Comparison of ENCODE assay signal across 8 cellular contexts in genomic region chr7:76356823-76357222, GRCh38. TPM values are rescaled to one million over a fixed set of nuclear protein-coding genes. Genes with fewer than 3 reads are reported as not detected.
A peak's percentile ranks its signal among the peaks of the same experiment; 100 is the strongest.
DNase-seq lines count a peak whose midpoint lies in the region; ATAC-seq, FAIRE-seq and TF ChIP-seq lines count a peak whose summit lies in the region.

No MANE protein-coding gene starts in this region.

- DNase-seq in Calu3 (peak; percentile 37), LHCN-M2 (ENCODE audit: low read depth) (peak; percentile 53), superior temporal gyrus (ENCODE audit: extremely low spot score) (peak; percentile 60)

- no peak for TF ChIP-seq CTCF in Calu3 (IDR thresholded peaks at IDR 0.05; ENCODE audit: unreplicated experiment)

- ATAC-seq in activated T-helper 17 cell treated with anti-CD3 and anti-CD28 coated beads, Interleukin-2, amount 50 U/mL, for 72 hours (replicated peaks), result no peak
- ATAC-seq in GM21367 (IDR thresholded peaks at IDR 0.05; ENCODE audit: unreplicated experiment) (no peak), GM18867 (IDR thresholded peaks at IDR 0.05; ENCODE audit: unreplicated experiment) (no peak), GM18517 (IDR thresholded peaks at IDR 0.05; ENCODE audit: unreplicated experiment) (no peak)

- CTCF ChIA-PET in Calu3 (lab: Charles Lee), result no interaction called here

- no TSS peak for BruUV-seq in Calu3 (replicated peaks; lab: Mats Ljungman, UMichigan)

- peaks cover 11% of the 10 kb centered on the region for H3K4me1 Mint-ChIP-seq in Calu3 (ENCODE audit: low read depth, unreplicated experiment)
- peaks cover 36% of the 10 kb centered on the region for H3K4me1 Mint-ChIP-seq in activated T-helper 17 cell treated with anti-CD3 and anti-CD28 coated beads, Interleukin-2, amount 50 U/mL, for 72 hours

- no peaks in the 10 kb centered on the region for H3K9me3 Mint-ChIP-seq in Calu3 (ENCODE audit: low read depth, unreplicated experiment)
- H3K9me3 Mint-ChIP-seq in activated T-helper 17 cell treated with anti-CD3 and anti-CD28 coated beads, Interleukin-2, amount 50 U/mL, for 72 hours, result no peaks in the 10 kb centered on the region

- intact Hi-C loops in Calu3 (cut with micrococcal nuclease; ENCODE audit: unreplicated experiment), result no loop called here

- H3K4me3 Mint-ChIP-seq in Calu3 (ENCODE audit: low read depth, unreplicated experiment), result peak overlapping the region; percentile 90
- peak overlapping the region; percentile 97 for H3K4me3 Mint-ChIP-seq in activated T-helper 17 cell treated with anti-CD3 and anti-CD28 coated beads, Interleukin-2, amount 50 U/mL, for 72 hours

- H3K27me3 Mint-ChIP-seq in Calu3 (ENCODE audit: unreplicated experiment), result no peaks in the 10 kb centered on the region
- H3K27me3 Mint-ChIP-seq in activated T-helper 17 cell treated with anti-CD3 and anti-CD28 coated beads, Interleukin-2, amount 50 U/mL, for 72 hours, result no peaks in the 10 kb centered on the region

- H3K36me3 Mint-ChIP-seq in Calu3 (ENCODE audit: insufficient read depth, unreplicated experiment), result peaks cover 57% of the 10 kb centered on the region
- peaks cover 70% of the 10 kb centered on the region for H3K36me3 Mint-ChIP-seq in activated T-helper 17 cell treated with anti-CD3 and anti-CD28 coated beads, Interleukin-2, amount 50 U/mL, for 72 hours (ENCODE audit: low read depth)

- FAIRE-seq in islet of Langerhans (lab: Jason Lieb, UNC), result peak; percentile 83

- peak overlapping the region; percentile 91 for H3K27ac Mint-ChIP-seq in Calu3 (ENCODE audit: unreplicated experiment)
- peak overlapping the region; percentile 95 for H3K27ac Mint-ChIP-seq in activated T-helper 17 cell treated with anti-CD3 and anti-CD28 coated beads, Interleukin-2, amount 50 U/mL, for 72 hours

RNA-seq across cellular contexts. Expression of gene YWHAG, which starts 2.0 kb away (rescaled TPM):
- 113 and 122 TPM in 2 replicates for total RNA-seq in Calu3 (2022)
- 130 and 167 TPM in 2 replicates for total RNA-seq in LHCN-M2 (2014; rRNA removed)
- polyA plus RNA-seq in LHCN-M2 (2012), result 152 TPM
- total RNA-seq in activated T-helper 17 cell treated with anti-CD3 and anti-CD28 coated beads, Interleukin-2, amount 50 U/mL, for 72 hours, result 100 to 1,000 TPM; 118 to 156 TPM

RNA-seq across cellular contexts. Expression of gene SSC4D, which starts 52.7 kb away (rescaled TPM):
- total RNA-seq in Calu3 (2022) (0.51 TPM in 1 of 2 replicates, not detected in the other), LHCN-M2 (2014; rRNA removed) (0.29 and 0.71 TPM in 2 replicates)
- 0.75 TPM for polyA plus RNA-seq in LHCN-M2 (2012)
- total RNA-seq in activated T-helper 17 cell treated with anti-CD3 and anti-CD28 coated beads, Interleukin-2, amount 50 U/mL, for 72 hours, result under 1 TPM; 0.50 to 0.61 TPM

RNA-seq across cellular contexts. Expression of gene HSPB1, which starts 54.4 kb away (rescaled TPM):
- 72.7 and 135 TPM in 2 replicates for total RNA-seq in Calu3 (2022)
- total RNA-seq in LHCN-M2 (2014; rRNA removed), result 189 and 208 TPM in 2 replicates
- polyA plus RNA-seq in LHCN-M2 (2012), result 1,772 TPM
- 10 to 100 TPM; 28.0 to 71.7 TPM for total RNA-seq in activated T-helper 17 cell treated with anti-CD3 and anti-CD28 coated beads, Interleukin-2, amount 50 U/mL, for 72 hours
